ENCODE assay signal across 8 cellular contexts in genomic region chr4:173371292-173372192, GRCh38. TPM values are rescaled to one million over a fixed set of nuclear protein-coding genes. Genes with fewer than 3 reads are reported as not detected.
DNase-seq lines count a peak whose midpoint lies in the region; ATAC-seq and TF ChIP-seq lines count a peak whose summit lies in the region.

No MANE protein-coding gene starts in this region.

- H3K27ac ChIP-seq in dorsolateral prefrontal cortex, result peak overlapping the region; percentile 84 to 100 (median 96)

- no peaks in the 10 kb centered on the region for H3K27me3 ChIP-seq in dorsolateral prefrontal cortex

- peak; percentile 11 for ATAC-seq in GM18520 (IDR thresholded peaks at IDR 0.05; ENCODE audit: unreplicated experiment)
- peak; percentile 0 for ATAC-seq in HG03060 (IDR thresholded peaks at IDR 0.05; ENCODE audit: low read depth, unreplicated experiment)

- 0 to 1% methylated on average over 41 to 64 of the region's 68 CpGs for WGBS in lower leg skin, 2 donors

- peak; percentile 73 for DNase-seq in ACHN
- DNase-seq in NCI-H446 (lab: John Stamatoyannopoulos, UW), result peak; percentile 55 to 58
- DNase-seq in activated CD4-positive, alpha-beta T cell treated with anti-CD3 and anti-CD28 coated beads, Interleukin-2, amount 50 U/mL, for 48 hours, result peak; percentile 38 to 58
- DNase-seq in dorsolateral prefrontal cortex, result peak; percentile 57 to 83 (median 74)
- DNase-seq in lower leg skin (ENCODE audit: low spot score in 2 of 2), result peak; percentile 69 to 94
- DNase-seq in stimulated activated CD4-positive, alpha-beta T cell treated with anti-CD3 and anti-CD28 coated beads, Interleukin-4, amount 100 ng/mL, for 48 hours (ENCODE audit: low read depth in 2 of 2), result peak; percentile 9 to 26

- intact Hi-C loops in dorsolateral prefrontal cortex (cut with DNase I) (loop anchor here in 1 of 2 donors (2.0 kb wide), 1 partner anchor 43 kb away; no protein-coding TSS in a partner anchor), lower leg skin (cut with DNase I; ENCODE audit: low total_unique reads) (loop anchor here (5.0 kb wide), 1 partner anchor 34 kb away; no protein-coding TSS in a partner anchor)

- in situ Hi-C loops in ACHN (cut with HindIII; ENCODE audit: low pct_ligation_motif_present, low pct_unique_long_range_greater_than_20kb, low sequenced_read_pairs), result no loop called here

- TF ChIP-seq CTCF in dorsolateral prefrontal cortex (IDR thresholded peaks at IDR 0.05 in 54 of 56, conservative IDR thresholded peaks at IDR 0.05 in 2 of 56; ENCODE audit: low read depth in 1 of 56, partially characterized antibody in 56 of 56) (peak in 11 of 56 donors; percentile 5 to 23 (median 16)), lower leg skin (IDR thresholded peaks at IDR 0.05) (no peak)

- H3K4me3 ChIP-seq in dorsolateral prefrontal cortex, result peak overlapping the region; percentile 62 to 93 (median 83)
- H3K4me3 ChIP-seq in lower leg skin (ENCODE audit: low read depth, poor library complexity, severe bottlenecking), result peak overlapping the region; percentile 82

- no peak for TF ChIP-seq POLR2A in lower leg skin (IDR thresholded peaks at IDR 0.05)

RNA-seq across cellular contexts. Expression of gene SAP30, which starts 0.8 kb away (rescaled TPM):
- 10 to 100 TPM; 15.2 to 36.3 (median 25.7) TPM for total RNA-seq in dorsolateral prefrontal cortex
- total RNA-seq in lower leg skin, result 10 to 100 TPM; 14.4 to 25.1 (median 18.3) TPM

RNA-seq across cellular contexts. Expression of gene SCRG1, which starts 27.4 kb away (rescaled TPM):
- total RNA-seq in dorsolateral prefrontal cortex (10 to 100 TPM; 10.1 to 68.8 (median 28.2) TPM), lower leg skin (under 1 TPM in 1 of 4 donors, not detected in 3; 0.71 TPM)

RNA-seq across cellular contexts. Expression of gene HMGB2, which starts 37.4 kb away (rescaled TPM):
- total RNA-seq in dorsolateral prefrontal cortex, result 10 to 100 TPM; 21.0 to 95.1 (median 33.9) TPM
- total RNA-seq in lower leg skin, result 10 to 100 TPM; 26.2 to 52.3 (median 42.3) TPM

Comparison
In these comparisons a context has a peak if more than half of its experiments do, and no peak if none do; other contexts are left out.
1. Peak in every context shown above with its lines: DNase-seq, ATAC-seq, H3K4me3 ChIP-seq and H3K27ac ChIP-seq.
2. DNase-seq: peak in every context shown above with its lines; median percentile 82 in lower leg skin; 74 in dorsolateral prefrontal cortex; 73 in ACHN; 56 in NCI-H446; 48 in activated CD4-positive, alpha-beta T cell treated with anti-CD3 and anti-CD28 coated beads, Interleukin-2, amount 50 U/mL, for 48 hours; 18 in stimulated activated CD4-positive, alpha-beta T cell treated with anti-CD3 and anti-CD28 coated beads, Interleukin-4, amount 100 ng/mL, for 48 hours.
3. RNA of gene SCRG1, which starts 27.4 kb away (total RNA-seq): 10.1 to 68.8 TPM in dorsolateral prefrontal cortex; 0.71 TPM in lower leg skin; every median in the first group is over 4 times any median in the second.